ENCODE assay signal across 1 cellular context in genomic region chr3:107208100-107208499, GRCh38.
TF ChIP-seq lines count a peak whose summit lies in the region.

No MANE protein-coding gene starts in this region.

TF ChIP-seq in SK-N-SH, 30 proteins besides CTCF, POLR2A, EP300 and RAD21 (continued from another document):
- TF ChIP-seq FOSL2 (IDR thresholded peaks at IDR 0.05; ENCODE audit: borderline replicate concordance, low read depth) (peak; percentile 58; the same call in 1 of the 2 replicates), SMC3 (IDR thresholded peaks at IDR 0.05; ENCODE audit: low read depth, low read length) (no peak), ZBTB33 (IDR thresholded peaks at IDR 0.05; ENCODE audit: borderline replicate concordance, low read depth) (no peak), NFIC (IDR thresholded peaks at IDR 0.05; ENCODE audit: borderline replicate concordance) (peak; percentile 75; the same call in 1 of the 2 replicates), GATA2 (CRISPR knock-in tag; IDR thresholded peaks at IDR 0.05) (no peak), RFX5 (IDR thresholded peaks at IDR 0.05; ENCODE audit: low read length) (no peak), USF1 (IDR thresholded peaks at IDR 0.05; ENCODE audit: borderline replicate concordance, low read depth) (0 out of 2 replicates have a peak, but pooled peaks have one; percentile 32), SIN3A (IDR thresholded peaks at IDR 0.05; ENCODE audit: borderline replicate concordance, low read depth, low read length) (peak; percentile 73; the same call in 1 of the 2 replicates), RCOR1 (IDR thresholded peaks at IDR 0.05; ENCODE audit: low read length) (no peak), FOXJ3 (CRISPR knock-in tag; IDR thresholded peaks at IDR 0.05) (no peak), ELF1 (IDR thresholded peaks at IDR 0.05) (0 out of 2 replicates have a peak, but pooled peaks have one; percentile 19), GABPA (IDR thresholded peaks at IDR 0.05; ENCODE audit: low read depth) (no peak)
TF ChIP-seq in SK-N-SH: peak in this region for 12.
